Comparison of ENCODE assay signal across 8 cellular contexts in genomic region chr12:122225683-122226365, GRCh38. TPM values are rescaled to one million over a fixed set of nuclear protein-coding genes. Genes with fewer than 3 reads are reported as not detected.
DNase-seq lines count a peak whose midpoint lies in the region; ATAC-seq and TF ChIP-seq lines count a peak whose summit lies in the region.

DIABLO (minus strand) TSS chr12:122226052; CDS start chr12:122226014, 38 bp downstream.

- ATAC-seq in GM19023 (IDR thresholded peaks at IDR 0.05; ENCODE audit: unreplicated experiment) = peak; percentile 93
- peak; percentile 91 for ATAC-seq in HG03280 (IDR thresholded peaks at IDR 0.05; ENCODE audit: unreplicated experiment)

- peaks cover 0 to 60% (median 39%) of the 10 kb centered on the region in 6 donors for H3K36me3 ChIP-seq in spleen

- H3K9me3 ChIP-seq in spleen = no peaks in the 10 kb centered on the region

- peaks cover 6 to 11% (median 9%) of the 10 kb centered on the region in 3 donors for H3K36me3 Mint-ChIP-seq in immature natural killer cell

- peak within 1 kb of the TSS; percentile 90 to 98 (median 94) for H3K27ac Mint-ChIP-seq in immature natural killer cell

- peak in 3 of 11 experiments; percentile 22 to 51 (median 32) for TF ChIP-seq CTCF in spleen (IDR thresholded peaks at IDR 0.05 in 8 of 11, conservative IDR thresholded peaks at IDR 0.05 in 3 of 11)

- H3K4me3 Mint-ChIP-seq in immature natural killer cell = peak within 1 kb of the TSS; percentile 86 to 93 (median 90)

- intact Hi-C loops in spleen (cut with DNase I; ENCODE audit: low total_unique reads) = no loop called here

- WGBS in spleen, 5 donors = 0 to 2% (median 1%) methylated on average over 49 to 74 of the region's 74 CpGs

- H3K27me3 Mint-ChIP-seq in immature natural killer cell (ENCODE audit: low read depth in 3 of 3) = peaks cover 1 to 8% (median 7%) of the 10 kb centered on the region in 3 donors

- TF ChIP-seq POLR2A in spleen (IDR thresholded peaks at IDR 0.05) = peak; percentile 83 to 87 (median 85)

- peak within 1 kb of the TSS; percentile 64 to 97 (median 90) for H3K4me3 ChIP-seq in spleen

- no peaks in the 10 kb centered on the region for H3K9me3 Mint-ChIP-seq in immature natural killer cell

- no peaks in the 10 kb centered on the region for H3K27me3 ChIP-seq in spleen (replicated peaks in 1 of 7)

- peak within 1 kb of the TSS; percentile 96 to 99 (median 97) for H3K27ac ChIP-seq in spleen

- peak; percentile 98 for DNase-seq in AG08396 (ENCODE audit: low spot score)
- DNase-seq in NCI-H345 treated with DMSO at 0.1 percent for 48 hours (lab: John Stamatoyannopoulos, UW; ENCODE audit: unreplicated experiment) = peak; percentile 98
- peak; percentile 98 to 100 (median 100) for DNase-seq in activated CD4-positive, CD25-positive, alpha-beta regulatory T cell (lab: John Stamatoyannopoulos, UW)
- peak; percentile 100 for DNase-seq in central memory CD4-positive, alpha-beta T cell
- peak; percentile 100 for DNase-seq in immature natural killer cell
- peak; percentile 100 for DNase-seq in spleen

- peaks cover 18 to 69% (median 38%) of the 10 kb centered on the region in 6 donors for H3K4me1 ChIP-seq in spleen

- H3K4me1 Mint-ChIP-seq in immature natural killer cell = peaks cover 35 to 38% of the 10 kb centered on the region in 2 donors

RNA-seq across cellular contexts. Expression of gene DIABLO, which starts in this region (rescaled TPM):
- polyA plus RNA-seq in immature natural killer cell (10 to 100 TPM; 68.0 to 99.2 (median 76.4) TPM), spleen (10 to 100 TPM; 38.8 to 46.7 (median 40.3) TPM)
- total RNA-seq in spleen = 10 to 100 TPM; 30.5 to 55.7 (median 36.1) TPM

Comparison
In these comparisons a context has a peak if more than half of its experiments do, and no peak if none do; other contexts are left out.
1. Peak in every context shown above with its lines: DNase-seq, ATAC-seq, H3K4me3 ChIP-seq and H3K27ac ChIP-seq.